ENCODE assay signal across 8 cellular contexts in genomic region chr5:178585465-178585864, GRCh38. TPM values are rescaled to one million over a fixed set of nuclear protein-coding genes. Genes with fewer than 3 reads are reported as not detected.
A peak's percentile ranks its signal among the peaks of the same experiment; 100 is the strongest.
DNase-seq lines count a peak whose midpoint lies in the region; ATAC-seq and TF ChIP-seq lines count a peak whose summit lies in the region.
"Not testable (repeated sequence)": the region's sequence is repeated elsewhere in the genome, so short reads cannot be mapped to it uniquely, and the experiment has no call there.

No MANE protein-coding gene starts in this region.

- H3K79me2 ChIP-seq in Karpas-422 (ENCODE audit: low read length), result not testable (repeated sequence)

- H3K4me2 ChIP-seq in Karpas-422 (ENCODE audit: low read depth, low read length, poor library complexity, severe bottlenecking), result not testable (repeated sequence)

- H3K27me3 Mint-ChIP-seq in CD4-positive, CD25-positive, alpha-beta regulatory T cell, result peaks cover 40% of the 10 kb centered on the region
- H3K27me3 Mint-ChIP-seq in activated CD4-positive, alpha-beta T cell treated with anti-CD3 and anti-CD28 coated beads, Interleukin-2, amount 10 ng/mL, durations not matched to agents 24 days and 14 days, result peaks cover 37% of the 10 kb centered on the region
- H3K27me3 Mint-ChIP-seq in osteocyte (ENCODE audit: unreplicated experiment), result peaks cover 36% of the 10 kb centered on the region

- peak in 2 of 3 donors; percentile 29 to 35 for DNase-seq in CD4-positive, CD25-positive, alpha-beta regulatory T cell
- DNase-seq in Karpas-422, result peak; percentile 71
- peak; percentile 69 for DNase-seq in activated CD4-positive, alpha-beta T cell treated with anti-CD3 and anti-CD28 coated beads, Interleukin-2, amount 10 ng/mL, durations not matched to agents 24 days and 14 days
- DNase-seq in dermis blood vessel endothelial cell, result peak; percentile 25
- peak; percentile 55 for DNase-seq in left ventricle myocardium superior
- DNase-seq in osteocyte (ENCODE audit: extremely low spot score, unreplicated experiment), result peak; percentile 89
- DNase-seq in stimulated activated CD8-positive, alpha-beta memory T cell treated with anti-CD3 and anti-CD28 coated beads, Interleukin-15, amount 100 ng/mL, for 24 hours (ENCODE audit: low read depth), result peak; percentile 25

- intact Hi-C loops in activated CD4-positive, alpha-beta T cell treated with anti-CD3 and anti-CD28 coated beads, Interleukin-2, amount 10 ng/mL, durations not matched to agents 24 days and 14 days (cut with micrococcal nuclease); left ventricle myocardium superior (cut with micrococcal nuclease): not testable (repeated sequence)

- not testable (repeated sequence) for H3K9me3 ChIP-seq in CD4-positive, CD25-positive, alpha-beta regulatory T cell (ENCODE audit: control insufficient read depth in 2 of 2, low read length in 2 of 2); Karpas-422 (ENCODE audit: low read length)

- H2AFZ ChIP-seq in Karpas-422 (ENCODE audit: low read length), result not testable (repeated sequence)

- H3K9me3 Mint-ChIP-seq in CD4-positive, CD25-positive, alpha-beta regulatory T cell; activated CD4-positive, alpha-beta T cell treated with anti-CD3 and anti-CD28 coated beads, Interleukin-2, amount 10 ng/mL, durations not matched to agents 24 days and 14 days; osteocyte (ENCODE audit: unreplicated experiment): not testable (repeated sequence)

- not testable (repeated sequence) for H3K4me3 ChIP-seq in CD4-positive, CD25-positive, alpha-beta regulatory T cell (ENCODE audit: low read depth, low read length); Karpas-422 (ENCODE audit: low read length)

- H3K36me3 ChIP-seq in CD4-positive, CD25-positive, alpha-beta regulatory T cell (ENCODE audit: control insufficient read depth, insufficient read depth, low read length); Karpas-422 (ENCODE audit: insufficient read depth, low read length): not testable (repeated sequence)

- ATAC-seq in CD4-positive, CD25-positive, alpha-beta regulatory T cell (ENCODE audit: low read depth in 2 of 2), result peak; percentile 50 to 71
- ATAC-seq in GM21737 (IDR thresholded peaks at IDR 0.05; ENCODE audit: unreplicated experiment) (peak; percentile 82), left ventricle myocardium superior (peak; percentile 46)

- H3K4me1 ChIP-seq in CD4-positive, CD25-positive, alpha-beta regulatory T cell (ENCODE audit: control insufficient read depth, insufficient read depth, low read length, poor library complexity, severe bottlenecking); Karpas-422 (ENCODE audit: low read length): not testable (repeated sequence)

- TF ChIP-seq CTCF in osteocyte (IDR thresholded peaks at IDR 0.05), result not testable (repeated sequence)

- H3K4me3 Mint-ChIP-seq in CD4-positive, CD25-positive, alpha-beta regulatory T cell; activated CD4-positive, alpha-beta T cell treated with anti-CD3 and anti-CD28 coated beads, Interleukin-2, amount 10 ng/mL, durations not matched to agents 24 days and 14 days; osteocyte (ENCODE audit: unreplicated experiment): not testable (repeated sequence)

- H3K4me1 Mint-ChIP-seq in CD4-positive, CD25-positive, alpha-beta regulatory T cell; activated CD4-positive, alpha-beta T cell treated with anti-CD3 and anti-CD28 coated beads, Interleukin-2, amount 10 ng/mL, durations not matched to agents 24 days and 14 days; osteocyte (ENCODE audit: unreplicated experiment): not testable (repeated sequence)

- H4K20me1 ChIP-seq in Karpas-422 (ENCODE audit: insufficient read depth, low read depth, low read length), result not testable (repeated sequence)

- H3K9me2 ChIP-seq in Karpas-422 (replicated peaks; ENCODE audit: insufficient read depth, low read length), result not testable (repeated sequence)

- not testable (repeated sequence) for H3K36me3 Mint-ChIP-seq in CD4-positive, CD25-positive, alpha-beta regulatory T cell; activated CD4-positive, alpha-beta T cell treated with anti-CD3 and anti-CD28 coated beads, Interleukin-2, amount 10 ng/mL, durations not matched to agents 24 days and 14 days (ENCODE audit: low read depth); osteocyte (ENCODE audit: unreplicated experiment)

- not testable (repeated sequence) for H3K27ac Mint-ChIP-seq in CD4-positive, CD25-positive, alpha-beta regulatory T cell; activated CD4-positive, alpha-beta T cell treated with anti-CD3 and anti-CD28 coated beads, Interleukin-2, amount 10 ng/mL, durations not matched to agents 24 days and 14 days; osteocyte (ENCODE audit: unreplicated experiment)

- not testable (repeated sequence) for H3K27ac ChIP-seq in CD4-positive, CD25-positive, alpha-beta regulatory T cell (ENCODE audit: insufficient read depth, low read length, poor library complexity, severe bottlenecking); Karpas-422 (ENCODE audit: low read length)

- H3K9ac ChIP-seq in Karpas-422 (ENCODE audit: low read length), result not testable (repeated sequence)

- not testable (repeated sequence) for H3K27me3 ChIP-seq in CD4-positive, CD25-positive, alpha-beta regulatory T cell (ENCODE audit: control insufficient read depth, insufficient read depth, low read length); Karpas-422 (ENCODE audit: low read length)

RNA-seq across cellular contexts. Expression of gene COL23A1, which starts 4.7 kb away (rescaled TPM):
- total RNA-seq in CD4-positive, CD25-positive, alpha-beta regulatory T cell, result not detected
- not detected for polyA plus RNA-seq in CD4-positive, CD25-positive, alpha-beta regulatory T cell
- total RNA-seq in Karpas-422 (2014; rRNA removed; shearing (Covaris generic); ENCODE audit: low replicate concordance), result 5.7 and 7.6 TPM in 2 replicates
- 0.07 and 0.09 TPM in 2 replicates for total RNA-seq in activated CD4-positive, alpha-beta T cell treated with anti-CD3 and anti-CD28 coated beads, Interleukin-2, amount 10 ng/mL, durations not matched to agents 24 days and 14 days
- total RNA-seq in dermis blood vessel endothelial cell (0.09 and 0.17 TPM in 2 replicates), left ventricle myocardium superior (20.4 TPM), osteocyte (not detected in 2 replicates)

RNA-seq across cellular contexts. Expression of gene CLK4, which starts 41.4 kb away (rescaled TPM):
- 86.4 TPM for total RNA-seq in CD4-positive, CD25-positive, alpha-beta regulatory T cell
- polyA plus RNA-seq in CD4-positive, CD25-positive, alpha-beta regulatory T cell, result 10 to 100 TPM; 12.5 to 19.9 (median 16.4) TPM
- total RNA-seq in Karpas-422 (2014; rRNA removed; shearing (Covaris generic); ENCODE audit: low replicate concordance), result 27.7 and 29.0 TPM in 2 replicates
- total RNA-seq in activated CD4-positive, alpha-beta T cell treated with anti-CD3 and anti-CD28 coated beads, Interleukin-2, amount 10 ng/mL, durations not matched to agents 24 days and 14 days, result 26.0 and 26.1 TPM in 2 replicates
- 18.2 and 26.7 TPM in 2 replicates for total RNA-seq in dermis blood vessel endothelial cell
- 23.5 TPM for total RNA-seq in left ventricle myocardium superior
- 28.7 and 30.0 TPM in 2 replicates for total RNA-seq in osteocyte

Comparison
In these comparisons a context has a peak if more than half of its experiments do, and no peak if none do; other contexts are left out.
1. DNase-seq: peak in every context shown above with its lines; median percentile 89 in osteocyte; 71 in Karpas-422; 69 in activated CD4-positive, alpha-beta T cell treated with anti-CD3 and anti-CD28 coated beads, Interleukin-2, amount 10 ng/mL, durations not matched to agents 24 days and 14 days; 55 in left ventricle myocardium superior; 32 in CD4-positive, CD25-positive, alpha-beta regulatory T cell; 25 in dermis blood vessel endothelial cell; 25 in stimulated activated CD8-positive, alpha-beta memory T cell treated with anti-CD3 and anti-CD28 coated beads, Interleukin-15, amount 100 ng/mL, for 24 hours.